8 cellular contexts compared by ENCODE assay signal in genomic region chr1:93591833-93592635, GRCh38.
A peak's percentile ranks its signal among the peaks of the same experiment; 100 is the strongest.
DNase-seq lines count a peak whose midpoint lies in the region; ATAC-seq lines count a peak whose summit lies in the region.

No MANE protein-coding gene starts in this region.

- H3K36me3 Mint-ChIP-seq in CD8-positive, alpha-beta memory T cell: no peaks in the 10 kb centered on the region

- no peaks in the 10 kb centered on the region for H3K36me3 ChIP-seq in CD8-positive, alpha-beta memory T cell (ENCODE audit: insufficient read depth, low read length)

- no peaks in the 10 kb centered on the region for H3K27me3 ChIP-seq in CD8-positive, alpha-beta memory T cell (ENCODE audit: insufficient read depth, low read length, poor library complexity, severe bottlenecking)

- H3K4me1 ChIP-seq in CD8-positive, alpha-beta memory T cell (ENCODE audit: insufficient read depth, low read length): peaks cover 8% of the 10 kb centered on the region

- peaks cover 0 to 2% of the 10 kb centered on the region in 2 donors for H3K27me3 Mint-ChIP-seq in CD8-positive, alpha-beta memory T cell

- H3K4me3 ChIP-seq in CD8-positive, alpha-beta memory T cell (ENCODE audit: low read length): no peak overlapping the region

- ATAC-seq in GM19397 (IDR thresholded peaks at IDR 0.05; ENCODE audit: unreplicated experiment) (peak; percentile 90), HG03354 (IDR thresholded peaks at IDR 0.05; ENCODE audit: poor library complexity, severe bottlenecking, unreplicated experiment) (peak; percentile 92), esophagus mucosa (peak; percentile 42), HG03378 (IDR thresholded peaks at IDR 0.05; ENCODE audit: unreplicated experiment) (no peak)

- POLR2A ChIA-PET in CD8-positive, alpha-beta memory T cell (lab: Charles Lee): no interaction called here

- peak overlapping the region in 7 of 8 donors; percentile 6 to 98 (median 49) for H3K27ac Mint-ChIP-seq in CD8-positive, alpha-beta memory T cell

- no peak overlapping the region for H3K27ac ChIP-seq in CD8-positive, alpha-beta memory T cell (ENCODE audit: low read depth, low read length)

- DNase-seq in CD8-positive, alpha-beta memory T cell: peak in 3 of 5 donors; percentile 12 to 62 (median 29)
- DNase-seq in NCI-H524 treated with DMSO at 0.1 percent for 48 hours (lab: John Stamatoyannopoulos, UW): peak; percentile 51
- peak; percentile 51 for DNase-seq in stimulated activated CD8-positive, alpha-beta memory T cell treated with anti-CD3 and anti-CD28 coated beads, Interleukin-4, amount 100 ng/mL, for 48 hours
- no peak for DNase-seq in HUDEP-2 (lab: John Stamatoyannopoulos, UW; ENCODE audit: unreplicated experiment in 76 of 76)

- CTCF ChIA-PET in CD8-positive, alpha-beta memory T cell (lab: Charles Lee): interaction anchor here (1.3 kb wide), 1 partner anchor 10 kb away, joined by 3 read pairs; no protein-coding TSS in a partner anchor

- no peaks in the 10 kb centered on the region for H3K9me3 ChIP-seq in CD8-positive, alpha-beta memory T cell (ENCODE audit: low read length)

- no peaks in the 10 kb centered on the region for H3K9me3 Mint-ChIP-seq in CD8-positive, alpha-beta memory T cell

- peaks cover 16 to 29% (median 21%) of the 10 kb centered on the region in 3 donors for H3K4me1 Mint-ChIP-seq in CD8-positive, alpha-beta memory T cell

- H3K4me3 Mint-ChIP-seq in CD8-positive, alpha-beta memory T cell: peak overlapping the region in 4 of 7 donors; percentile 23 to 59 (median 28)

Comparison
In these comparisons a context has a peak if more than half of its experiments do, and no peak if none do; other contexts are left out.
1. DNase-seq: peak in CD8-positive, alpha-beta memory T cell (3 of 5), NCI-H524 treated with DMSO at 0.1 percent for 48 hours (single experiment) and stimulated activated CD8-positive, alpha-beta memory T cell treated with anti-CD3 and anti-CD28 coated beads, Interleukin-4, amount 100 ng/mL, for 48 hours (single experiment); none in HUDEP-2 (0 of 76).